Comparison of ENCODE assay signal across 1 cellular context in genomic region chr10:68955786-68956532, GRCh38.
TF ChIP-seq lines count a peak whose summit lies in the region.

DDX21 (plus strand) TSS chr10:68956170; CDS start chr10:68956226, 56 bp downstream.

TF ChIP-seq in HEK293, 187 proteins besides CTCF, POLR2A, EP300 and RAD21 (continued from another document and continues in another):
- TF ChIP-seq AEBP2 (tag by site-specific recombination; IDR thresholded peaks at IDR 0.05; ENCODE audit: borderline replicate concordance) (0 out of 2 replicates have a peak, but pooled peaks have one; percentile 7), ATF2 (tag by site-specific recombination; IDR thresholded peaks at IDR 0.05; ENCODE audit: low read depth) (no peak), ZFP37 (tag by site-specific recombination; IDR thresholded peaks at IDR 0.05) (peak; percentile 57), GLIS2 (tag by site-specific recombination; IDR thresholded peaks at IDR 0.05) (peak; percentile 34; the same call in 1 of the 2 replicates), ZNF660 (tag by site-specific recombination; IDR thresholded peaks at IDR 0.05) (peak; percentile 88), ZNF335 (tag by site-specific recombination; conservative IDR thresholded peaks at IDR 0.05) (peak; percentile 78), ZNF701 (tag by site-specific recombination; IDR thresholded peaks at IDR 0.05) (no peak), ZNF580 (tag by site-specific recombination; IDR thresholded peaks at IDR 0.05) (peak; percentile 96), ZNF2 (tag by site-specific recombination; IDR thresholded peaks at IDR 0.05) (peak; percentile 73), ZNF518A (tag by site-specific recombination; conservative IDR thresholded peaks at IDR 0.05; ENCODE audit: low read depth) (peak; percentile 97), ZNF184 (tag by site-specific recombination; IDR thresholded peaks at IDR 0.05) (peak; percentile 43; the same call in 1 of the 2 replicates), ZBTB17 (tag by site-specific recombination; IDR thresholded peaks at IDR 0.05) (peak; percentile 93), SP7 (tag by site-specific recombination; IDR thresholded peaks at IDR 0.05) (peak; percentile 57; the same call in 1 of the 2 replicates), ZNF48 (tag by site-specific recombination; IDR thresholded peaks at IDR 0.05) (no peak), MYNN (tag by site-specific recombination; IDR thresholded peaks at IDR 0.05; ENCODE audit: borderline replicate concordance) (no peak), ZBTB11 (tag by site-specific recombination; conservative IDR thresholded peaks at IDR 0.05; ENCODE audit: low read depth) (peak; percentile 97), ZNF704 (tag by site-specific recombination; IDR thresholded peaks at IDR 0.05) (peak; percentile 95), ZBTB21 (tag by site-specific recombination; IDR thresholded peaks at IDR 0.05) (peak; percentile 83), ZEB2 (tag by site-specific recombination; IDR thresholded peaks at IDR 0.05) (peak; percentile 25; the same call in 1 of the 2 replicates), ZNF843 (tag by site-specific recombination; IDR thresholded peaks at IDR 0.05) (0 out of 2 replicates have a peak, but pooled peaks have one; percentile 19), YY1 (tag by site-specific recombination; IDR thresholded peaks at IDR 0.05) (peak; percentile 62), ZNF423 (tag by site-specific recombination; IDR thresholded peaks at IDR 0.05) (peak; percentile 68; the same call in 1 of the 2 replicates), ZFP69B (tag by site-specific recombination; IDR thresholded peaks at IDR 0.05) (peak; percentile 92), ZBTB8A (tag by site-specific recombination; IDR thresholded peaks at IDR 0.05) (no peak), TRIM28 (IDR thresholded peaks at IDR 0.05; ENCODE audit: borderline replicate concordance, low read length) (peak; percentile 79), ZNF596 (tag by site-specific recombination; IDR thresholded peaks at IDR 0.05) (no peak), ZNF629 (tag by site-specific recombination; IDR thresholded peaks at IDR 0.05) (peak; percentile 93), KLF17 (tag by site-specific recombination; IDR thresholded peaks at IDR 0.05) (peak; percentile 45; the same call in 1 of the 2 replicates), YY2 (tag by site-specific recombination; IDR thresholded peaks at IDR 0.05) (peak; percentile 40; the same call in 1 of the 2 replicates), ZNF639 (tag by site-specific recombination; IDR thresholded peaks at IDR 0.05) (peak; percentile 41; the same call in 1 of the 2 replicates), ZNF324 (tag by site-specific recombination; IDR thresholded peaks at IDR 0.05) (peak; percentile 55; the same call in 1 of the 2 replicates), ZNF677 (tag by site-specific recombination; IDR thresholded peaks at IDR 0.05) (no peak), SP2 (tag by site-specific recombination; IDR thresholded peaks at IDR 0.05) (peak; percentile 92), ZSCAN16 (tag by site-specific recombination; IDR thresholded peaks at IDR 0.05) (no peak), ZNF16 (tag by site-specific recombination; IDR thresholded peaks at IDR 0.05; ENCODE audit: low read depth) (peak; percentile 3; the same call in 1 of the 2 replicates), ZBTB20 (tag by site-specific recombination; IDR thresholded peaks at IDR 0.05) (peak; percentile 82), ZNF692 (tag by site-specific recombination; IDR thresholded peaks at IDR 0.05) (peak; percentile 89), ZNF558 (tag by site-specific recombination; IDR thresholded peaks at IDR 0.05) (peak; percentile 24; the same call in 1 of the 2 replicates), ZNF366 (tag by site-specific recombination; conservative IDR thresholded peaks at IDR 0.05) (no peak; the same call in 1 of the 2 replicates), SCRT2 (tag by site-specific recombination; IDR thresholded peaks at IDR 0.05) (peak; percentile 95; the same call in 1 of the 2 replicates)
